1 cellular context compared by ENCODE assay signal in the genomic region with DNA sequence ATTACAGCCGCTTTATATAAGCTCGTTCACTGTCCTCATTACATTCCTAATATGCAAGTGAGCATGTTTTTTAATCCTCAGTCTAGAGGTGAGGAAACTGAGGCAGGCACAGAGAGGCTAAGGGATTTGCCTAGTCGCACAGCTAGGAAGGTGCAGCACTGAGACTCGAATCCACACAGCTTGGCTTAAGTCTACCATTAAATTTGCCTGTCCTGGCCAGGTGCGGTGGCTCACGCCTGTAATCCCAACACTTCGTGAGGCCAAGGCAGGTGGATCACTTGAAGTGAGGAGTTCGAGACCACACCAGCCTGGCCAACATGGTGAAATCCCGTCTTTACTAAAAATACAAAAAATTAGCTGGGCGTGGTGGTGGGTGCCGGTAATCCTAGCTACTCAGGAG.
A peak's percentile ranks its signal among the peaks of the same experiment; 100 is the strongest.
TF ChIP-seq lines count a peak whose summit lies in the region.

No MANE protein-coding gene starts in this region.

TF ChIP-seq in K562, 482 proteins besides CTCF, POLR2A, EP300 and RAD21:
- peak; percentile 28; the same call in 1 of the 2 replicates for TF ChIP-seq BCOR (IDR thresholded peaks at IDR 0.05)
- TF ChIP-seq PHTF2 (CRISPR knock-in tag; IDR thresholded peaks at IDR 0.05): no peak
